In genomic region chr13:48490241-48490640, GRCh38 we compare ENCODE assay signal across 1 cellular context.
TF ChIP-seq lines count a peak whose summit lies in the region.

No MANE protein-coding gene starts in this region.

TF ChIP-seq in SK-N-SH, 30 proteins besides CTCF, POLR2A, EP300 and RAD21 (continued from another document):
- TF ChIP-seq MEF2A (IDR thresholded peaks at IDR 0.05; ENCODE audit: borderline replicate concordance, low read depth), result no peak
- TF ChIP-seq, protein P1, sequence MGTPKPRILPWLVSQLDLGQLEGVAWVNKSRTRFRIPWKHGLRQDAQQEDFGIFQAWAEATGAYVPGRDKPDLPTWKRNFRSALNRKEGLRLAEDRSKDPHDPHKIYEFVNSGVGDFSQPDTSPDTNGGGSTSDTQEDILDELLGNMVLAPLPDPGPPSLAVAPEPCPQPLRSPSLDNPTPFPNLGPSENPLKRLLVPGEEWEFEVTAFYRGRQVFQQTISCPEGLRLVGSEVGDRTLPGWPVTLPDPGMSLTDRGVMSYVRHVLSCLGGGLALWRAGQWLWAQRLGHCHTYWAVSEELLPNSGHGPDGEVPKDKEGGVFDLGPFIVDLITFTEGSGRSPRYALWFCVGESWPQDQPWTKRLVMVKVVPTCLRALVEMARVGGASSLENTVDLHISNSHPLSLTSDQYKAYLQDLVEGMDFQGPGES (IDR thresholded peaks at IDR 0.05; ENCODE audit: low read depth, low read length), result no peak
- TF ChIP-seq, protein P2, sequence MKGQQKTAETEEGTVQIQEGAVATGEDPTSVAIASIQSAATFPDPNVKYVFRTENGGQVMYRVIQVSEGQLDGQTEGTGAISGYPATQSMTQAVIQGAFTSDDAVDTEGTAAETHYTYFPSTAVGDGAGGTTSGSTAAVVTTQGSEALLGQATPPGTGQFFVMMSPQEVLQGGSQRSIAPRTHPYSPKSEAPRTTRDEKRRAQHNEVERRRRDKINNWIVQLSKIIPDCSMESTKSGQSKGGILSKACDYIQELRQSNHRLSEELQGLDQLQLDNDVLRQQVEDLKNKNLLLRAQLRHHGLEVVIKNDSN (IDR thresholded peaks at IDR 0.05; ENCODE audit: borderline replicate concordance, low read depth), result no peak
- TF ChIP-seq RXRA (IDR thresholded peaks at IDR 0.05; ENCODE audit: borderline replicate concordance, low read depth), result no peak
- no peak for TF ChIP-seq POLR2AphosphoS5 (IDR thresholded peaks at IDR 0.05; ENCODE audit: low read depth, low read length)
- TF ChIP-seq RCOR1 (IDR thresholded peaks at IDR 0.05; ENCODE audit: low read length), result no peak
- TF ChIP-seq, protein P3, sequence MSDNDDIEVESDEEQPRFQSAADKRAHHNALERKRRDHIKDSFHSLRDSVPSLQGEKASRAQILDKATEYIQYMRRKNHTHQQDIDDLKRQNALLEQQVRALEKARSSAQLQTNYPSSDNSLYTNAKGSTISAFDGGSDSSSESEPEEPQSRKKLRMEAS (IDR thresholded peaks at IDR 0.05; ENCODE audit: low read depth), result no peak
- no peak for TF ChIP-seq NRF1 (IDR thresholded peaks at IDR 0.05; ENCODE audit: low read depth, low read length)
- no peak for TF ChIP-seq TEAD4 (IDR thresholded peaks at IDR 0.05; ENCODE audit: borderline replicate concordance, insufficient read depth)
- TF ChIP-seq FOXM1 (IDR thresholded peaks at IDR 0.05; ENCODE audit: low read depth), result no peak
- TF ChIP-seq EZH2phosphoT487 (IDR thresholded peaks at IDR 0.05; ENCODE audit: borderline replicate concordance, low read depth), result no peak
- no peak for TF ChIP-seq JUND (IDR thresholded peaks at IDR 0.05)
- TF ChIP-seq SIN3A (IDR thresholded peaks at IDR 0.05; ENCODE audit: borderline replicate concordance, low read depth, low read length), result no peak
- TF ChIP-seq YY1 (IDR thresholded peaks at IDR 0.05; ENCODE audit: low read depth), result no peak
